ENCODE assay signal across 1 cellular context in the genomic region with DNA sequence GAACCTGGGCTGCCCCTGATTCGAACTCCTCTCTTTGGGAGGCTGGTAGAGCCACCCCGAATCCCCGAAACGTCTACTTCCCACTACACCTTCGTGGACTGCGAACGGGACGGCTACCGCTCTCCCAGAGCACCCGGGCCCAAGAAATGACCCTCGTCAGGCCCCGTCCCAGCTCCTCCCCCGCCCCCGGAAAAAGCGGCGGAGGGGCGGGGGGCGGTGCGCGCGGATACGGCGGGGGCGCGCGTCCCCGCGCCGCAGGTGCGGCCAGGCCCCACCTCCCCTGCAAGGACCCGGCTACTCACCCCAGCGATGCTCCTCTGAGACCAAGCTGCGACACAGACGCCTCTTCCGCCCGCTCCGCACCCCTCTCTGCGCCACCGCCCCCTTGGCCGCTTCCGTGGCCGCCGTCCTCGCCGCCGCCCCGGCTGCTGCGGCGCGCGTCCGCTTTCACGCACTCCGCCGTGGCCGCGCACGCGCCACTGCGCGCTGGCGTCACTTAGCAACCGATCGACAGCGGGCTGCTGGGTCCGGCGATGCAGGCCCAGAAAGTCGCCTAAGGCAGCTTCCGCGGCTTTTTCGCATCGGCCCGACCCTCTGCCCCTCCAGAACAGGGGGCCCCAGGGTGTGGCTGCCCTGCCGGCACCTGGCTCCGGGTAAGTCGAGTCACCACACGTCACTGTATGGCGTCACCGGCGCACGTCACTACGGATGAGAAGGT.
TF ChIP-seq lines count a peak whose summit lies in the region.

TSS of gene BTBD9 (minus strand) at position 432 of the 718 bp plus-strand sequence.

TF ChIP-seq in GM12878, 131 proteins besides CTCF, POLR2A, EP300 and RAD21 (continued from another document):
- TF ChIP-seq, protein P1, sequence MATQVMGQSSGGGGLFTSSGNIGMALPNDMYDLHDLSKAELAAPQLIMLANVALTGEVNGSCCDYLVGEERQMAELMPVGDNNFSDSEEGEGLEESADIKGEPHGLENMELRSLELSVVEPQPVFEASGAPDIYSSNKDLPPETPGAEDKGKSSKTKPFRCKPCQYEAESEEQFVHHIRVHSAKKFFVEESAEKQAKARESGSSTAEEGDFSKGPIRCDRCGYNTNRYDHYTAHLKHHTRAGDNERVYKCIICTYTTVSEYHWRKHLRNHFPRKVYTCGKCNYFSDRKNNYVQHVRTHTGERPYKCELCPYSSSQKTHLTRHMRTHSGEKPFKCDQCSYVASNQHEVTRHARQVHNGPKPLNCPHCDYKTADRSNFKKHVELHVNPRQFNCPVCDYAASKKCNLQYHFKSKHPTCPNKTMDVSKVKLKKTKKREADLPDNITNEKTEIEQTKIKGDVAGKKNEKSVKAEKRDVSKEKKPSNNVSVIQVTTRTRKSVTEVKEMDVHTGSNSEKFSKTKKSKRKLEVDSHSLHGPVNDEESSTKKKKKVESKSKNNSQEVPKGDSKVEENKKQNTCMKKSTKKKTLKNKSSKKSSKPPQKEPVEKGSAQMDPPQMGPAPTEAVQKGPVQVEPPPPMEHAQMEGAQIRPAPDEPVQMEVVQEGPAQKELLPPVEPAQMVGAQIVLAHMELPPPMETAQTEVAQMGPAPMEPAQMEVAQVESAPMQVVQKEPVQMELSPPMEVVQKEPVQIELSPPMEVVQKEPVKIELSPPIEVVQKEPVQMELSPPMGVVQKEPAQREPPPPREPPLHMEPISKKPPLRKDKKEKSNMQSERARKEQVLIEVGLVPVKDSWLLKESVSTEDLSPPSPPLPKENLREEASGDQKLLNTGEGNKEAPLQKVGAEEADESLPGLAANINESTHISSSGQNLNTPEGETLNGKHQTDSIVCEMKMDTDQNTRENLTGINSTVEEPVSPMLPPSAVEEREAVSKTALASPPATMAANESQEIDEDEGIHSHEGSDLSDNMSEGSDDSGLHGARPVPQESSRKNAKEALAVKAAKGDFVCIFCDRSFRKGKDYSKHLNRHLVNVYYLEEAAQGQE (IDR thresholded peaks at IDR 0.05; ENCODE audit: low read depth, low read length) = no peak
- TF ChIP-seq, protein P2, sequence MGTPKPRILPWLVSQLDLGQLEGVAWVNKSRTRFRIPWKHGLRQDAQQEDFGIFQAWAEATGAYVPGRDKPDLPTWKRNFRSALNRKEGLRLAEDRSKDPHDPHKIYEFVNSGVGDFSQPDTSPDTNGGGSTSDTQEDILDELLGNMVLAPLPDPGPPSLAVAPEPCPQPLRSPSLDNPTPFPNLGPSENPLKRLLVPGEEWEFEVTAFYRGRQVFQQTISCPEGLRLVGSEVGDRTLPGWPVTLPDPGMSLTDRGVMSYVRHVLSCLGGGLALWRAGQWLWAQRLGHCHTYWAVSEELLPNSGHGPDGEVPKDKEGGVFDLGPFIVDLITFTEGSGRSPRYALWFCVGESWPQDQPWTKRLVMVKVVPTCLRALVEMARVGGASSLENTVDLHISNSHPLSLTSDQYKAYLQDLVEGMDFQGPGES (IDR thresholded peaks at IDR 0.05) = no peak
- TF ChIP-seq, protein P3, sequence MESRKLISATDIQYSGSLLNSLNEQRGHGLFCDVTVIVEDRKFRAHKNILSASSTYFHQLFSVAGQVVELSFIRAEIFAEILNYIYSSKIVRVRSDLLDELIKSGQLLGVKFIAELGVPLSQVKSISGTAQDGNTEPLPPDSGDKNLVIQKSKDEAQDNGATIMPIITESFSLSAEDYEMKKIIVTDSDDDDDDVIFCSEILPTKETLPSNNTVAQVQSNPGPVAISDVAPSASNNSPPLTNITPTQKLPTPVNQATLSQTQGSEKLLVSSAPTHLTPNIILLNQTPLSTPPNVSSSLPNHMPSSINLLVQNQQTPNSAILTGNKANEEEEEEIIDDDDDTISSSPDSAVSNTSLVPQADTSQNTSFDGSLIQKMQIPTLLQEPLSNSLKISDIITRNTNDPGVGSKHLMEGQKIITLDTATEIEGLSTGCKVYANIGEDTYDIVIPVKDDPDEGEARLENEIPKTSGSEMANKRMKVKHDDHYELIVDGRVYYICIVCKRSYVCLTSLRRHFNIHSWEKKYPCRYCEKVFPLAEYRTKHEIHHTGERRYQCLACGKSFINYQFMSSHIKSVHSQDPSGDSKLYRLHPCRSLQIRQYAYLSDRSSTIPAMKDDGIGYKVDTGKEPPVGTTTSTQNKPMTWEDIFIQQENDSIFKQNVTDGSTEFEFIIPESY (IDR thresholded peaks at IDR 0.05) = no peak
- TF ChIP-seq BCLAF1 (IDR thresholded peaks at IDR 0.05) (0 out of 2 replicates have a peak, but pooled peaks have one; percentile 57), YY1 (IDR thresholded peaks at IDR 0.05; ENCODE audit: low read depth, low read length) (peak; percentile 47; the same call in 1 of the 2 replicates), NR2C1 (IDR thresholded peaks at IDR 0.05) (0 out of 2 replicates have a peak, but pooled peaks have one; percentile 26), TAF1 (IDR thresholded peaks at IDR 0.05; ENCODE audit: borderline replicate concordance, low read depth, low read length) (no peak), LARP7 (IDR thresholded peaks at IDR 0.05) (peak; percentile 66), GATAD2B (conservative IDR thresholded peaks at IDR 0.05; ENCODE audit: low read depth) (peak; percentile 87), STAT3 (IDR thresholded peaks at IDR 0.05; ENCODE audit: low read depth, low read length) (no peak), ZZZ3 (IDR thresholded peaks at IDR 0.05; ENCODE audit: control insufficient read depth, insufficient read length, low read depth) (no peak), FOXK2 (IDR thresholded peaks at IDR 0.05) (no peak), JUND (IDR thresholded peaks at IDR 0.05; ENCODE audit: low read depth, low read length) (no peak), PAX8 (IDR thresholded peaks at IDR 0.05) (no peak), ZSCAN29 (IDR thresholded peaks at IDR 0.05) (no peak), POU2F2 (IDR thresholded peaks at IDR 0.05; ENCODE audit: borderline replicate concordance, low read depth, low read length) (0 out of 3 replicates have a peak, but pooled peaks have one; percentile 23), SREBF2 (IDR thresholded peaks at IDR 0.05; ENCODE audit: low read length) (no peak), POLR2AphosphoS2 (IDR thresholded peaks at IDR 0.05; ENCODE audit: low read depth, low read length) (no peak), YBX1 (IDR thresholded peaks at IDR 0.05) (no peak), IKZF2 (IDR thresholded peaks at IDR 0.05) (no peak), CREM (IDR thresholded peaks at IDR 0.05; ENCODE audit: low read depth) (peak; percentile 98), CEBPB (IDR thresholded peaks at IDR 0.05; ENCODE audit: borderline replicate concordance in 1 of 2, low read depth in 2 of 2, low read length in 2 of 2) (no peak), RB1 (IDR thresholded peaks at IDR 0.05; ENCODE audit: borderline replicate concordance) (peak; percentile 39; the same call in 1 of the 2 replicates)
- TF ChIP-seq, protein P4, sequence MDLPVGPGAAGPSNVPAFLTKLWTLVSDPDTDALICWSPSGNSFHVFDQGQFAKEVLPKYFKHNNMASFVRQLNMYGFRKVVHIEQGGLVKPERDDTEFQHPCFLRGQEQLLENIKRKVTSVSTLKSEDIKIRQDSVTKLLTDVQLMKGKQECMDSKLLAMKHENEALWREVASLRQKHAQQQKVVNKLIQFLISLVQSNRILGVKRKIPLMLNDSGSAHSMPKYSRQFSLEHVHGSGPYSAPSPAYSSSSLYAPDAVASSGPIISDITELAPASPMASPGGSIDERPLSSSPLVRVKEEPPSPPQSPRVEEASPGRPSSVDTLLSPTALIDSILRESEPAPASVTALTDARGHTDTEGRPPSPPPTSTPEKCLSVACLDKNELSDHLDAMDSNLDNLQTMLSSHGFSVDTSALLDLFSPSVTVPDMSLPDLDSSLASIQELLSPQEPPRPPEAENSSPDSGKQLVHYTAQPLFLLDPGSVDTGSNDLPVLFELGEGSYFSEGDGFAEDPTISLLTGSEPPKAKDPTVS (IDR thresholded peaks at IDR 0.05; ENCODE audit: low read depth, low read length) = 0 out of 2 replicates have a peak, but pooled peaks have one; percentile 13
- TF ChIP-seq, protein P5, sequence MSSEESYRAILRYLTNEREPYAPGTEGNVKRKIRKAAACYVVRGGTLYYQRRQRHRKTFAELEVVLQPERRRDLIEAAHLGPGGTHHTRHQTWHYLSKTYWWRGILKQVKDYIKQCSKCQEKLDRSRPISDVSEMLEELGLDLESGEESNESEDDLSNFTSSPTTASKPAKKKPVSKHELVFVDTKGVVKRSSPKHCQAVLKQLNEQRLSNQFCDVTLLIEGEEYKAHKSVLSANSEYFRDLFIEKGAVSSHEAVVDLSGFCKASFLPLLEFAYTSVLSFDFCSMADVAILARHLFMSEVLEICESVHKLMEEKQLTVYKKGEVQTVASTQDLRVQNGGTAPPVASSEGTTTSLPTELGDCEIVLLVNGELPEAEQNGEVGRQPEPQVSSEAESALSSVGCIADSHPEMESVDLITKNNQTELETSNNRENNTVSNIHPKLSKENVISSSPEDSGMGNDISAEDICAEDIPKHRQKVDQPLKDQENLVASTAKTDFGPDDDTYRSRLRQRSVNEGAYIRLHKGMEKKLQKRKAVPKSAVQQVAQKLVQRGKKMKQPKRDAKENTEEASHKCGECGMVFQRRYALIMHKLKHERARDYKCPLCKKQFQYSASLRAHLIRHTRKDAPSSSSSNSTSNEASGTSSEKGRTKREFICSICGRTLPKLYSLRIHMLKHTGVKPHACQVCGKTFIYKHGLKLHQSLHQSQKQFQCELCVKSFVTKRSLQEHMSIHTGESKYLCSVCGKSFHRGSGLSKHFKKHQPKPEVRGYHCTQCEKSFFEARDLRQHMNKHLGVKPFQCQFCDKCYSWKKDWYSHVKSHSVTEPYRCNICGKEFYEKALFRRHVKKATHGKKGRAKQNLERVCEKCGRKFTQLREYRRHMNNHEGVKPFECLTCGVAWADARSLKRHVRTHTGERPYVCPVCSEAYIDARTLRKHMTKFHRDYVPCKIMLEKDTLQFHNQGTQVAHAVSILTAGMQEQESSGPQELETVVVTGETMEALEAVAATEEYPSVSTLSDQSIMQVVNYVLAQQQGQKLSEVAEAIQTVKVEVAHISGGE (CRISPR knock-in tag; IDR thresholded peaks at IDR 0.05) = no peak
- TF ChIP-seq, protein P6, sequence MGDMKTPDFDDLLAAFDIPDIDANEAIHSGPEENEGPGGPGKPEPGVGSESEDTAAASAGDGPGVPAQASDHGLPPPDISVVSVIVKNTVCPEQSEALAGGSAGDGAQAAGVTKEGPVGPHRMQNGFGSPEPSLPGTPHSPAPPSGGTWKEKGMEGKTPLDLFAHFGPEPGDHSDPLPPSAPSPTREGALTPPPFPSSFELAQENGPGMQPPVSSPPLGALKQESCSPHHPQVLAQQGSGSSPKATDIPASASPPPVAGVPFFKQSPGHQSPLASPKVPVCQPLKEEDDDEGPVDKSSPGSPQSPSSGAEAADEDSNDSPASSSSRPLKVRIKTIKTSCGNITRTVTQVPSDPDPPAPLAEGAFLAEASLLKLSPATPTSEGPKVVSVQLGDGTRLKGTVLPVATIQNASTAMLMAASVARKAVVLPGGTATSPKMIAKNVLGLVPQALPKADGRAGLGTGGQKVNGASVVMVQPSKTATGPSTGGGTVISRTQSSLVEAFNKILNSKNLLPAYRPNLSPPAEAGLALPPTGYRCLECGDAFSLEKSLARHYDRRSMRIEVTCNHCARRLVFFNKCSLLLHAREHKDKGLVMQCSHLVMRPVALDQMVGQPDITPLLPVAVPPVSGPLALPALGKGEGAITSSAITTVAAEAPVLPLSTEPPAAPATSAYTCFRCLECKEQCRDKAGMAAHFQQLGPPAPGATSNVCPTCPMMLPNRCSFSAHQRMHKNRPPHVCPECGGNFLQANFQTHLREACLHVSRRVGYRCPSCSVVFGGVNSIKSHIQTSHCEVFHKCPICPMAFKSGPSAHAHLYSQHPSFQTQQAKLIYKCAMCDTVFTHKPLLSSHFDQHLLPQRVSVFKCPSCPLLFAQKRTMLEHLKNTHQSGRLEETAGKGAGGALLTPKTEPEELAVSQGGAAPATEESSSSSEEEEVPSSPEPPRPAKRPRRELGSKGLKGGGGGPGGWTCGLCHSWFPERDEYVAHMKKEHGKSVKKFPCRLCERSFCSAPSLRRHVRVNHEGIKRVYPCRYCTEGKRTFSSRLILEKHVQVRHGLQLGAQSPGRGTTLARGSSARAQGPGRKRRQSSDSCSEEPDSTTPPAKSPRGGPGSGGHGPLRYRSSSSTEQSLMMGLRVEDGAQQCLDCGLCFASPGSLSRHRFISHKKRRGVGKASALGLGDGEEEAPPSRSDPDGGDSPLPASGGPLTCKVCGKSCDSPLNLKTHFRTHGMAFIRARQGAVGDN (IDR thresholded peaks at IDR 0.05) = peak; percentile 64; the same call in 1 of the 2 replicates
